Comparison of ENCODE assay signal across 23 cellular contexts in the genomic region with DNA sequence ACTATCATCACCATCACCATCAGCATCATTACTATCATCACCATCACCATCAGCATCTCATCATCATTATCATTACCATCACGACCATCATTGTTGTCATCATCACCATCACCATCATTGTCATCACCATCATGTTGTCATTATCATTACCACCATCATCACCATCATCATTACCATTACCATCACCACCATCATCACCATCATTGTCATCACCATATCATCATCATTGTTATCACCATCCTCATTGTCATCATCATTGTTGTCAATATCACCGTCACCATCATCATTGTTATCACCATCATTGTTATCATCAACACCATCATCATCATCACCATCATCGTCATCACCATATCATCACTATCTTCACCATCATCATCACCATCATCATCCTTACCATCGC.
DNase-seq lines count a peak whose midpoint lies in the region; ATAC-seq, FAIRE-seq and TF ChIP-seq lines count a peak whose summit lies in the region.
"Had no signal": no experiment of that assay in that cellular context is flagged by ENCODE, and none has a peak within 500 bp of the region (broad histone marks: within the 10 kb centered on the region; RNA-seq: fewer than 3 reads in every experiment).

No MANE protein-coding gene starts in this region.

- TF ChIP-seq POLR2A in HepG2 (IDR thresholded peaks at IDR 0.05; ENCODE audit: insufficient read depth in 1 of 2, low read depth in 2 of 2, low read length in 2 of 2), result no peak
- TF ChIP-seq POLR2A in right lobe of liver (IDR thresholded peaks at IDR 0.05), result no peak
- no peak for TF ChIP-seq POLR2A in GM12878 (IDR thresholded peaks at IDR 0.05; ENCODE audit: low read depth, low read length)

- no peak for TF ChIP-seq EP300 in HepG2 (IDR thresholded peaks at IDR 0.05; ENCODE audit: low read depth in 2 of 2, low read length in 2 of 2)
- TF ChIP-seq EP300 in HepG2 (CRISPR knock-in tag; IDR thresholded peaks at IDR 0.05; ENCODE audit: borderline replicate concordance), result no peak
- no peak for TF ChIP-seq EP300 in GM12878 (IDR thresholded peaks at IDR 0.05; ENCODE audit: borderline replicate concordance in 1 of 2, control insufficient read depth in 1 of 2, low read depth in 2 of 2, low read length in 2 of 2)

- no peak overlapping the region for H3K27ac ChIP-seq in HepG2 (ENCODE audit: extremely low read length, insufficient read depth, low read length)
- no peak overlapping the region for H3K27ac ChIP-seq in right lobe of liver
- no peak overlapping the region for H3K27ac ChIP-seq in GM12878 (ENCODE audit: control insufficient read depth, insufficient read depth)
- H3K27ac ChIP-seq in endodermal cell (ENCODE audit: low read depth, low read length), result no peak overlapping the region
- H3K27ac ChIP-seq: 22Rv1, BLaER1, C4-2B had no signal

- WGBS in HepG2 (ENCODE audit: low lambda C conversion rate), result 84% methylated on average over 4 of the region's 4 CpGs
- WGBS in right lobe of liver (ENCODE audit: insufficient coverage, low coverage, low lambda C conversion rate, missing lambda C conversion rate), result 77% methylated on average over 4 of the region's 4 CpGs
- WGBS in GM12878 (ENCODE audit: insufficient coverage, insufficient replicate concordance, low lambda C conversion rate, missing lambda C conversion rate), result 28% methylated on average over 4 of the region's 4 CpGs
- WGBS in endodermal cell (ENCODE audit: insufficient coverage in 1 of 2, insufficient read length in 1 of 2), 2 experiments, result 70 to 73% methylated on average over 3 to 4 of the region's 4 CpGs

- RAD21 ChIA-PET in GM12878 (lab: Charles Lee; ENCODE audit: unreplicated experiment), result no interaction called here

- no peaks in the 10 kb centered on the region for H3K9me3 Mint-ChIP-seq in endodermal cell

- H3K4me1 Mint-ChIP-seq in endodermal cell, result no peaks in the 10 kb centered on the region
- H3K4me1 Mint-ChIP-seq: B cell; CD4-positive, CD25-positive, alpha-beta regulatory T cell had no signal

- no peaks in the 10 kb centered on the region for H3K36me3 Mint-ChIP-seq in endodermal cell (ENCODE audit: low read depth)
- H3K36me3 Mint-ChIP-seq: CD4-positive, CD25-positive, alpha-beta regulatory T cell; CD8-positive, alpha-beta T cell had no signal

- no peak for TF ChIP-seq CTCF in HepG2 (CRISPR knock-in tag; IDR thresholded peaks at IDR 0.05)
- TF ChIP-seq CTCF in right lobe of liver (IDR thresholded peaks at IDR 0.05), result no peak
- TF ChIP-seq CTCF in GM12878 (IDR thresholded peaks at IDR 0.05 in 2 of 3, conservative IDR thresholded peaks at IDR 0.05 in 1 of 3; ENCODE audit: control insufficient read depth in 2 of 3, extremely low read depth in 1 of 3, insufficient read depth in 1 of 3, low read depth in 3 of 3, low read length in 3 of 3), result no peak
- no peak for TF ChIP-seq CTCF in endodermal cell (conservative IDR thresholded peaks at IDR 0.05)

- in situ Hi-C loops in HepG2 (cut with HindIII; ENCODE audit: extremely low pct_ligation_motif_present, low pct_unique_long_range_greater_than_20kb), result no loop called here
- in situ Hi-C loops in GM12878 (cut with MboI), result no loop called here

- no peak for DNase-seq in HepG2 (ENCODE audit: low spot score)
- no peak for DNase-seq in right lobe of liver
- no peak for DNase-seq in GM12878 (ENCODE audit: low read depth, low spot score)
- DNase-seq in endodermal cell, result no peak
- no peak for DNase-seq in activated CD4-positive, CD25-positive, alpha-beta regulatory T cell (lab: John Stamatoyannopoulos, UW)
- no peak for DNase-seq in cerebellar cortex (ENCODE audit: low spot score)
- no peak for DNase-seq in SK-N-DZ (ENCODE audit: low spot score)
- no peak for DNase-seq in stimulated activated CD4-positive, alpha-beta T cell treated with anti-CD3 and anti-CD28 coated beads, Interleukin-4, amount 100 ng/mL, for 4 hours
- DNase-seq: Caco-2; CD4-positive, CD25-positive, alpha-beta regulatory T cell; CD8-positive, alpha-beta T cell; DMS153; DND-41; GDM1; GOT3; H9 had no signal

- no peak overlapping the region for H3K9ac ChIP-seq in HepG2 (ENCODE audit: insufficient read depth, low read depth, low read length)
- H3K9ac ChIP-seq in GM12878 (ENCODE audit: control insufficient read depth, insufficient read depth, low read length), result no peak overlapping the region
- no peak overlapping the region for H3K9ac ChIP-seq in endodermal cell (ENCODE audit: extremely low read depth, low read length, poor library complexity, severe bottlenecking)
- H3K9ac ChIP-seq: BLaER1 had no signal

- TF ChIP-seq RAD21 in HepG2 (CRISPR knock-in tag; IDR thresholded peaks at IDR 0.05), result no peak
- no peak for TF ChIP-seq RAD21 in GM12878 (IDR thresholded peaks at IDR 0.05; ENCODE audit: insufficient read depth, low read depth, low read length)

- intact Hi-C loops in HepG2 (cut with micrococcal nuclease; ENCODE audit: unreplicated experiment) (no loop called here), right lobe of liver (cut with DNase I) (no loop called here), GM12878 (cut with micrococcal nuclease; ENCODE audit: unreplicated experiment) (no loop called here)

- H4K20me1 ChIP-seq in HepG2 (ENCODE audit: insufficient read depth, low read length), result peaks cover 44% of the 10 kb centered on the region
- H4K20me1 ChIP-seq in GM12878 (ENCODE audit: control insufficient read depth, insufficient read depth), result no peaks in the 10 kb centered on the region
- H4K20me1 ChIP-seq: BLaER1 had no signal

- H3K9me3 ChIP-seq in HepG2 (ENCODE audit: low read length), result no peaks in the 10 kb centered on the region
- H3K9me3 ChIP-seq in right lobe of liver, result no peaks in the 10 kb centered on the region
- H3K9me3 ChIP-seq in GM12878 (replicated peaks; ENCODE audit: control insufficient read depth, insufficient read depth, low read length), result no peaks in the 10 kb centered on the region; the same call in 2 of the 3 replicates
- H3K9me3 ChIP-seq in endodermal cell (ENCODE audit: control insufficient read depth, low read length), result peaks cover 74% of the 10 kb centered on the region
- H3K9me3 ChIP-seq: BLaER1 had no signal

- H3K4me3 Mint-ChIP-seq in endodermal cell, result no peak overlapping the region
- H3K4me3 Mint-ChIP-seq: B cell; CD4-positive, CD25-positive, alpha-beta regulatory T cell; CD8-positive, alpha-beta T cell; H9 had no signal

- ATAC-seq in HepG2, result no peak
- ATAC-seq in right lobe of liver, result no peak
- no peak for ATAC-seq in GM12878
- ATAC-seq: CD8-positive, alpha-beta T cell; HCT116 had no signal

- H3K4me2 ChIP-seq in HepG2 (ENCODE audit: low read depth, low read length) (no peak overlapping the region), GM12878 (ENCODE audit: control insufficient read depth, insufficient read depth) (no peak overlapping the region)
- H3K4me2 ChIP-seq: BLaER1 had no signal

- BruUV-seq in HepG2 (replicated peaks; lab: Mats Ljungman, UMichigan), result no TSS peak
- BruUV-seq in GM12878 (replicated peaks; lab: Mats Ljungman, UMichigan), result no TSS peak

- SMC1A ChIA-PET in GM12878 (lab: Charles Lee; ENCODE audit: uncharacterized antibody, unreplicated experiment), result no interaction called here

- no peak overlapping the region for H2AFZ ChIP-seq in HepG2 (ENCODE audit: low read length)
- no peak overlapping the region for H2AFZ ChIP-seq in GM12878 (ENCODE audit: control insufficient read depth, low read depth, low read length)

- H3K4me1 ChIP-seq in HepG2 (ENCODE audit: insufficient read depth, low read length), result no peaks in the 10 kb centered on the region
- no peaks in the 10 kb centered on the region for H3K4me1 ChIP-seq in right lobe of liver
- no peaks in the 10 kb centered on the region for H3K4me1 ChIP-seq in GM12878 (ENCODE audit: control insufficient read depth, insufficient read depth, low read length)
- no peaks in the 10 kb centered on the region for H3K4me1 ChIP-seq in endodermal cell (ENCODE audit: control insufficient read depth, insufficient read depth, low read length)
- H3K4me1 ChIP-seq: BLaER1, Caco-2 had no signal

- CTCF ChIA-PET in HepG2 (lab: Yijun Ruan, JAX; ENCODE audit: low intra/inter-chr PET ratio, low total read pairs) (no interaction called here), GM12878 (lab: Yijun Ruan, JAX) (no interaction called here)

- POLR2A ChIA-PET in HepG2 (lab: Yijun Ruan, JAX) (no interaction called here), GM12878 (lab: Charles Lee) (no interaction called here)

- H3K27ac Mint-ChIP-seq in endodermal cell, result no peak overlapping the region
- H3K27ac Mint-ChIP-seq: B cell; CD4-positive, CD25-positive, alpha-beta regulatory T cell; CD8-positive, alpha-beta T cell; H9 had no signal

- no peaks in the 10 kb centered on the region; a peak in 1 of 5 replicates for H3K27me3 ChIP-seq in HepG2 (ENCODE audit: control insufficient read depth in 1 of 2, insufficient read depth in 2 of 2, low read length in 2 of 2)
- no peaks in the 10 kb centered on the region for H3K27me3 ChIP-seq in right lobe of liver
- no peaks in the 10 kb centered on the region for H3K27me3 ChIP-seq in GM12878 (replicated peaks in 1 of 2; ENCODE audit: control insufficient read depth in 2 of 2, insufficient read depth in 2 of 2, low read length in 1 of 2)
- H3K27me3 ChIP-seq in endodermal cell (ENCODE audit: control insufficient read depth, insufficient read depth, low read length, poor library complexity, severe bottlenecking), result no peaks in the 10 kb centered on the region
- H3K27me3 ChIP-seq: BLaER1 had no signal

- H3K36me3 ChIP-seq in HepG2 (replicated peaks in 1 of 2; ENCODE audit: control insufficient read depth in 1 of 2, insufficient read depth in 2 of 2, low read length in 2 of 2) (no peaks in the 10 kb centered on the region), right lobe of liver (no peaks in the 10 kb centered on the region), GM12878 (ENCODE audit: control insufficient read depth in 2 of 2, insufficient read depth in 2 of 2, low read length in 1 of 2) (no peaks in the 10 kb centered on the region), endodermal cell (ENCODE audit: control insufficient read depth, insufficient read depth, low read length) (no peaks in the 10 kb centered on the region)
- H3K36me3 ChIP-seq: BLaER1 had no signal

- H3K4me3 ChIP-seq in HepG2 (replicated peaks in 1 of 3; ENCODE audit: insufficient read depth in 1 of 3, low read depth in 2 of 3, low read length in 3 of 3), result no peak overlapping the region
- no peak overlapping the region for H3K4me3 ChIP-seq in right lobe of liver
- no peak overlapping the region for H3K4me3 ChIP-seq in GM12878
- peak overlapping the region; percentile 15 for H3K4me3 ChIP-seq in endodermal cell (ENCODE audit: low read length)
- H3K4me3 ChIP-seq: BLaER1 had no signal

- H3K79me2 ChIP-seq in HepG2 (ENCODE audit: insufficient read depth, low read length), result peaks cover 3% of the 10 kb centered on the region
- H3K79me2 ChIP-seq in GM12878 (ENCODE audit: control insufficient read depth, insufficient read depth, low read length), result no peaks in the 10 kb centered on the region

- peaks cover 4% of the 10 kb centered on the region for H3K27me3 Mint-ChIP-seq in endodermal cell (ENCODE audit: insufficient read depth)
- H3K27me3 Mint-ChIP-seq: CD4-positive, CD25-positive, alpha-beta regulatory T cell had no signal

- no peak for FAIRE-seq in HepG2 (lab: Jason Lieb, UNC)
- no peak for FAIRE-seq in GM12878 (lab: Jason Lieb, UNC)
- FAIRE-seq: A204.1, GM12892 had no signal

TF ChIP-seq in HepG2, 621 proteins besides CTCF, POLR2A, EP300 and RAD21 (continues in another document):
- no peak for TF ChIP-seq KDM5B (CRISPR knock-in tag; IDR thresholded peaks at IDR 0.05; ENCODE audit: borderline replicate concordance)

TF ChIP-seq in GM12878, 131 proteins besides CTCF, POLR2A, EP300 and RAD21 (continues in another document):
- TF ChIP-seq HDAC2 (IDR thresholded peaks at IDR 0.05), result no peak

Comparison
In these comparisons a context has a peak if more than half of its experiments do, and no peak if none do; other contexts are left out.
1. Of the 75 proteins assayed by ChIP-seq in both HepG2 and GM12878: peak only in HepG2: FOXK2 and NBN; only in GM12878: none; in both: none; in neither: 71; mixed calls (peak in some experiments, not most) for 2.